8 cellular contexts compared by ENCODE assay signal in genomic region chr16:18799500-18799899, GRCh38. TPM values are rescaled to one million over a fixed set of nuclear protein-coding genes. Genes with fewer than 3 reads are reported as not detected.
DNase-seq lines count a peak whose midpoint lies in the region; ATAC-seq, FAIRE-seq and TF ChIP-seq lines count a peak whose summit lies in the region.

No MANE protein-coding gene starts in this region.

- ATAC-seq in CD8-positive, alpha-beta T cell: no peak

- peaks cover 38% of the 10 kb centered on the region for H3K36me3 Mint-ChIP-seq in CD8-positive, alpha-beta T cell
- peaks cover 59% of the 10 kb centered on the region for H3K36me3 Mint-ChIP-seq in dendritic cell treated with granulocyte-macrophage colony-stimulating factor and Interleukin-4, amounts not matched to agents 40 ng/mL and 50 ng/mL, for 4 days (ENCODE audit: low read depth)
- H3K36me3 Mint-ChIP-seq in nephron (ENCODE audit: low read depth): peaks cover 21% of the 10 kb centered on the region

- H3K27ac ChIP-seq in CD8-positive, alpha-beta T cell (ENCODE audit: low read depth, low read length): no peak overlapping the region
- no peak overlapping the region for H3K27ac ChIP-seq in kidney (ENCODE audit: low read depth in 2 of 2, low read length in 2 of 2)

- FAIRE-seq in kidney (lab: Jason Lieb, UNC): no peak

- peaks cover 52% of the 10 kb centered on the region for H3K4me1 Mint-ChIP-seq in CD8-positive, alpha-beta T cell (ENCODE audit: low read depth)
- H3K4me1 Mint-ChIP-seq in dendritic cell treated with granulocyte-macrophage colony-stimulating factor and Interleukin-4, amounts not matched to agents 40 ng/mL and 50 ng/mL, for 4 days (ENCODE audit: low read depth): peaks cover 37% of the 10 kb centered on the region
- peaks cover 64% of the 10 kb centered on the region for H3K4me1 Mint-ChIP-seq in nephron

- CTCF ChIA-PET in CD8-positive, alpha-beta T cell (lab: Charles Lee): interaction anchor here (5.3 kb wide), 1 partner anchor 9 kb away, joined by 56 read pairs; the partner anchor contains the start of gene RPS15A

- H3K9ac ChIP-seq in kidney (ENCODE audit: low read length in 2 of 2): peak overlapping the region in 1 of 2 donors; percentile 86

- H3K27ac Mint-ChIP-seq in CD8-positive, alpha-beta T cell: peak overlapping the region; percentile 97
- no peak overlapping the region for H3K27ac Mint-ChIP-seq in dendritic cell treated with granulocyte-macrophage colony-stimulating factor and Interleukin-4, amounts not matched to agents 40 ng/mL and 50 ng/mL, for 4 days
- peak overlapping the region; percentile 64 to 95 (median 94) for H3K27ac Mint-ChIP-seq in nephron

- H3K9me3 ChIP-seq in CD8-positive, alpha-beta T cell (ENCODE audit: low read length): no peaks in the 10 kb centered on the region
- no peaks in the 10 kb centered on the region for H3K9me3 ChIP-seq in kidney (ENCODE audit: control insufficient read depth in 1 of 2, low read length in 2 of 2)

- POLR2A ChIA-PET in CD8-positive, alpha-beta T cell (lab: Charles Lee): interaction anchor here (0.6 to 6.7 kb wide), 2 partner anchors 10 to 46 kb away, joined by 4 to 98 read pairs; partner anchors contain the start of gene RPS15A

- H3K4me3 ChIP-seq in CD8-positive, alpha-beta T cell (ENCODE audit: low read depth, low read length): no peak overlapping the region
- H3K4me3 ChIP-seq in NB4 (ENCODE audit: low read depth, low read length) (peak overlapping the region; percentile 96), kidney (ENCODE audit: low read length in 2 of 2) (peak overlapping the region in 1 of 2 donors; percentile 92)

- peak overlapping the region; percentile 97 for H3K4me3 Mint-ChIP-seq in CD8-positive, alpha-beta T cell
- H3K4me3 Mint-ChIP-seq in dendritic cell treated with granulocyte-macrophage colony-stimulating factor and Interleukin-4, amounts not matched to agents 40 ng/mL and 50 ng/mL, for 4 days: peak overlapping the region; percentile 93
- H3K4me3 Mint-ChIP-seq in nephron: peak overlapping the region; percentile 93 to 98 (median 94)

- peaks cover 18% of the 10 kb centered on the region for H3K36me3 ChIP-seq in CD8-positive, alpha-beta T cell (ENCODE audit: insufficient read depth, low read length)
- H3K36me3 ChIP-seq in kidney (ENCODE audit: control insufficient read depth in 1 of 2, insufficient read depth in 2 of 2, low read length in 2 of 2): peaks cover 4 to 9% of the 10 kb centered on the region in 2 donors

- TF ChIP-seq POLR2A in NB4 (IDR thresholded peaks at IDR 0.05; ENCODE audit: extremely low read depth, insufficient read length): no peak

- no peaks in the 10 kb centered on the region for H3K27me3 Mint-ChIP-seq in CD8-positive, alpha-beta T cell (ENCODE audit: low read depth)
- no peaks in the 10 kb centered on the region for H3K27me3 Mint-ChIP-seq in dendritic cell treated with granulocyte-macrophage colony-stimulating factor and Interleukin-4, amounts not matched to agents 40 ng/mL and 50 ng/mL, for 4 days
- H3K27me3 Mint-ChIP-seq in nephron (ENCODE audit: low read depth): no peaks in the 10 kb centered on the region

- H3K4me1 ChIP-seq in CD8-positive, alpha-beta T cell (ENCODE audit: insufficient read depth, low read length): peaks cover 41% of the 10 kb centered on the region
- peaks cover 7 to 17% of the 10 kb centered on the region in 2 donors for H3K4me1 ChIP-seq in kidney (ENCODE audit: control insufficient read depth in 1 of 2, insufficient read depth in 1 of 2, low read depth in 1 of 2, low read length in 2 of 2)

- no peaks in the 10 kb centered on the region for H3K27me3 ChIP-seq in CD8-positive, alpha-beta T cell (ENCODE audit: insufficient read depth, low read length)

- no peaks in the 10 kb centered on the region for H3K9me3 Mint-ChIP-seq in CD8-positive, alpha-beta T cell
- H3K9me3 Mint-ChIP-seq in dendritic cell treated with granulocyte-macrophage colony-stimulating factor and Interleukin-4, amounts not matched to agents 40 ng/mL and 50 ng/mL, for 4 days: no peaks in the 10 kb centered on the region
- no peaks in the 10 kb centered on the region for H3K9me3 Mint-ChIP-seq in nephron

- no peak for DNase-seq in CD8-positive, alpha-beta T cell
- DNase-seq in NB4 (ENCODE audit: low read depth): no peak
- no peak for DNase-seq in activated CD4-positive, CD25-positive, alpha-beta regulatory T cell treated with anti-CD3 and anti-CD28 coated beads, Interleukin-2, amount 50 U/mL, for 72 hours
- DNase-seq in kidney: no peak
- no peak for DNase-seq in epidermal melanocyte (ENCODE audit: insufficient read length, low spot score)
- DNase-seq in ureter (ENCODE audit: low spot score): no peak

- intact Hi-C loops in CD8-positive, alpha-beta T cell (cut with DNase I, micrococcal nuclease): loop anchor here in 1 of 2 experiments (10.0 kb wide), 1 partner anchor 915 kb away; the partner anchor contains the start of genes IQCK and KNOP1
- intact Hi-C loops in dendritic cell treated with granulocyte-macrophage colony-stimulating factor and Interleukin-4, amounts not matched to agents 40 ng/mL and 50 ng/mL, for 4 days (cut with micrococcal nuclease): no loop called here
- intact Hi-C loops in kidney (cut with DNase I): no loop called here

- TF ChIP-seq CTCF in CD8-positive, alpha-beta T cell (IDR thresholded peaks at IDR 0.05): no peak
- TF ChIP-seq CTCF in NB4 (IDR thresholded peaks at IDR 0.05; ENCODE audit: low read depth, low read length) (no peak), nephron (IDR thresholded peaks at IDR 0.05; ENCODE audit: unreplicated experiment in 3 of 3) (no peak), kidney (IDR thresholded peaks at IDR 0.05; ENCODE audit: borderline replicate concordance, extremely low read depth, insufficient read depth) (no peak)

RNA-seq across cellular contexts. Expression of gene ARL6IP1, which starts 1.8 kb away (rescaled TPM):
- 100 to 1,000 TPM; 137 to 138 TPM for total RNA-seq in CD8-positive, alpha-beta T cell
- total RNA-seq in kidney: 107 TPM
- polyA plus RNA-seq in kidney (ENCODE audit: insufficient read depth, low read depth, low replicate concordance): 99.5 TPM
- 97.6 TPM for total RNA-seq in ureter

RNA-seq across cellular contexts. Expression of gene RPS15A, which starts 9.4 kb away (rescaled TPM):
- total RNA-seq in CD8-positive, alpha-beta T cell: 1,000 to 10,000 TPM; 3,671 to 3,755 TPM
- total RNA-seq in kidney (918 TPM), ureter (1,598 TPM)
- polyA plus RNA-seq in kidney (ENCODE audit: insufficient read depth, low read depth, low replicate concordance): 1,519 TPM
